1 cellular context compared by ENCODE assay signal in genomic region chr1:235940282-235940681, GRCh38.
TF ChIP-seq lines count a peak whose summit lies in the region.

No MANE protein-coding gene starts in this region.

TF ChIP-seq in SK-N-SH treated with all-trans-retinoic acid at 6 μM for 48 hours, 23 proteins besides CTCF, POLR2A, EP300 and RAD21 (continued from another document):
- TF ChIP-seq TSHZ2 (CRISPR knock-in tag; IDR thresholded peaks at IDR 0.05) (no peak), TCF4 (CRISPR knock-in tag; IDR thresholded peaks at IDR 0.05; ENCODE audit: borderline replicate concordance) (no peak), TOX (CRISPR knock-in tag; IDR thresholded peaks at IDR 0.05; ENCODE audit: borderline replicate concordance) (no peak), GLIS3 (CRISPR knock-in tag; IDR thresholded peaks at IDR 0.05) (no peak), ZNF8 (CRISPR knock-in tag; IDR thresholded peaks at IDR 0.05) (no peak), SNAI2 (CRISPR knock-in tag; IDR thresholded peaks at IDR 0.05) (no peak), ZNF70 (CRISPR knock-in tag; IDR thresholded peaks at IDR 0.05) (no peak), POU6F1 (CRISPR knock-in tag; IDR thresholded peaks at IDR 0.05; ENCODE audit: borderline replicate concordance, low read depth) (no peak), ZNF565 (CRISPR knock-in tag; conservative IDR thresholded peaks at IDR 0.05; ENCODE audit: low read depth) (no peak), OSR1 (CRISPR knock-in tag; IDR thresholded peaks at IDR 0.05) (no peak), PATZ1 (CRISPR knock-in tag; IDR thresholded peaks at IDR 0.05; ENCODE audit: borderline replicate concordance) (no peak), BACH2 (CRISPR knock-in tag; IDR thresholded peaks at IDR 0.05; ENCODE audit: borderline replicate concordance) (no peak), ESRRG (CRISPR knock-in tag; IDR thresholded peaks at IDR 0.05) (no peak), ZFP30 (CRISPR knock-in tag; IDR thresholded peaks at IDR 0.05) (no peak), PPARA (CRISPR knock-in tag; IDR thresholded peaks at IDR 0.05; ENCODE audit: borderline replicate concordance) (no peak)
